In the genomic region with DNA sequence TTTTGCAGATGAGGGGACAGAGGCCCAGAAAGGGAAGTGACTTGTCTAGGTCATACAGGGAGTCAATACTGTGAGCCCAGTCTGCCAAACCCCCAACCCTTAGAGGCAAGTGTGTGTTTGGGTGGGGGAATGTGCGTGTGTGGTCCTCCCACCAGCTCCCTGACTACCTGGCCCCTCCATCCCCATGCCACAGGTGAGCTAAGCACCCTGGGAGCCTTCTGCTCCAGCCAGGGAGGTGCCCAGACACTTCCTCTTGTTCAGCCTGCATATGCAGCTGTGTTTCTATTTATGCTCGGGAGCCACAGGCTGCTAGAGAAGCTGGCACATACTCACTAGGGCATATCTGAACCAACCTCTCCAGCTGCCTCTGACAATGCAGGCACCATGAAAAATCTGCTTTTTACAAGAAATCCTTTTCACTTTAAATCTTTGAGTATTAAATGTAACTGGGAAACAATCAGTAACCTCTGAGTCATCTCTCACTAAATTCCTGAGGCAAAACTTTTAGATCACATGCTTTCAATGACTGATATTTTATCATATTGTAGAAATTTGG, we compare ENCODE assay signal across 8 cellular contexts. TPM values are rescaled to one million over a fixed set of nuclear protein-coding genes. Genes with fewer than 3 reads are reported as not detected.
A peak's percentile ranks its signal among the peaks of the same experiment; 100 is the strongest.
DNase-seq lines count a peak whose midpoint lies in the region; ATAC-seq and TF ChIP-seq lines count a peak whose summit lies in the region.

No MANE protein-coding gene starts in this region.

- H3K4me1 ChIP-seq in gastroesophageal sphincter (peaks cover 0 to 92% (median 54%) of the 10 kb centered on the region in 3 donors), skeletal muscle satellite cell (ENCODE audit: control insufficient read depth, insufficient read depth, low read length) (peaks cover 69% of the 10 kb centered on the region)

- TF ChIP-seq EP300 in gastroesophageal sphincter (IDR thresholded peaks at IDR 0.05) = no peak

- no peak for DNase-seq in activated CD4-positive, alpha-beta T cell treated with anti-CD3 and anti-CD28 coated beads, Interleukin-2, amount 10 ng/mL, durations not matched to agents 24 days and 14 days
- DNase-seq in activated CD4-positive, alpha-beta T cell treated with anti-CD3 and anti-CD28 coated beads for 1 hour = no peak
- peak; percentile 9 for DNase-seq in SW480 (ENCODE audit: low spot score)
- no peak for DNase-seq in NCI-H82 treated with DMSO at 0.1 percent for 48 hours (lab: John Stamatoyannopoulos, UW; ENCODE audit: unreplicated experiment)

- peak overlapping the region in 3 of 4 donors; percentile 27 to 71 (median 54) for H3K27ac ChIP-seq in gastroesophageal sphincter

- ATAC-seq in gastroesophageal sphincter (peak; percentile 46), GM21737 (IDR thresholded peaks at IDR 0.05; ENCODE audit: unreplicated experiment) (no peak), HG02642 (IDR thresholded peaks at IDR 0.05; ENCODE audit: poor library complexity, unreplicated experiment) (no peak)

- H3K9me3 Mint-ChIP-seq in activated CD4-positive, alpha-beta T cell treated with anti-CD3 and anti-CD28 coated beads, Interleukin-2, amount 10 ng/mL, durations not matched to agents 24 days and 14 days = no peaks in the 10 kb centered on the region

- H3K36me3 ChIP-seq in gastroesophageal sphincter = peaks cover 0 to 21% of the 10 kb centered on the region in 2 donors
- H3K36me3 ChIP-seq in skeletal muscle satellite cell (ENCODE audit: insufficient read depth, low read length) = peaks cover 18% of the 10 kb centered on the region

- 9 to 32% methylated on average over 1 to 2 of the region's 2 CpGs for WGBS in gastroesophageal sphincter (ENCODE audit: low coverage in 1 of 2), 2 donors

- peaks cover 78% of the 10 kb centered on the region for H3K4me1 Mint-ChIP-seq in activated CD4-positive, alpha-beta T cell treated with anti-CD3 and anti-CD28 coated beads, Interleukin-2, amount 10 ng/mL, durations not matched to agents 24 days and 14 days

- intact Hi-C loops in activated CD4-positive, alpha-beta T cell treated with anti-CD3 and anti-CD28 coated beads, Interleukin-2, amount 10 ng/mL, durations not matched to agents 24 days and 14 days (cut with micrococcal nuclease) = no loop called here

- no peaks in the 10 kb centered on the region for H3K27me3 Mint-ChIP-seq in activated CD4-positive, alpha-beta T cell treated with anti-CD3 and anti-CD28 coated beads, Interleukin-2, amount 10 ng/mL, durations not matched to agents 24 days and 14 days

- H3K27ac Mint-ChIP-seq in activated CD4-positive, alpha-beta T cell treated with anti-CD3 and anti-CD28 coated beads, Interleukin-2, amount 10 ng/mL, durations not matched to agents 24 days and 14 days = peak overlapping the region; percentile 77

- peaks cover 21% of the 10 kb centered on the region for H3K36me3 Mint-ChIP-seq in activated CD4-positive, alpha-beta T cell treated with anti-CD3 and anti-CD28 coated beads, Interleukin-2, amount 10 ng/mL, durations not matched to agents 24 days and 14 days (ENCODE audit: low read depth)

- no peaks in the 10 kb centered on the region for H3K9me3 ChIP-seq in gastroesophageal sphincter
- H3K9me3 ChIP-seq in skeletal muscle satellite cell (replicated peaks; ENCODE audit: low read length) = no peaks in the 10 kb centered on the region

- no peak for TF ChIP-seq POLR2A in gastroesophageal sphincter (IDR thresholded peaks at IDR 0.05)

- H3K4me2 ChIP-seq in skeletal muscle satellite cell (ENCODE audit: low read length) = peak overlapping the region; percentile 67

- H3K27me3 ChIP-seq in gastroesophageal sphincter (no peaks in the 10 kb centered on the region), skeletal muscle satellite cell (ENCODE audit: control insufficient read depth, insufficient read depth, low read length) (no peaks in the 10 kb centered on the region)

- no peak for TF ChIP-seq CTCF in gastroesophageal sphincter (IDR thresholded peaks at IDR 0.05)

- H3K4me3 Mint-ChIP-seq in activated CD4-positive, alpha-beta T cell treated with anti-CD3 and anti-CD28 coated beads, Interleukin-2, amount 10 ng/mL, durations not matched to agents 24 days and 14 days = peak overlapping the region; percentile 66

- peak overlapping the region; percentile 64 for H3K9ac ChIP-seq in skeletal muscle satellite cell (ENCODE audit: low read depth, low read length)

- H3K4me3 ChIP-seq in gastroesophageal sphincter (no peak overlapping the region), skeletal muscle satellite cell (ENCODE audit: low read length) (peak overlapping the region; percentile 48)

RNA-seq across cellular contexts. Expression of a gene that starts 20.7 kb away (rescaled TPM):
- 56.8 and 62.3 TPM in 2 replicates for total RNA-seq in activated CD4-positive, alpha-beta T cell treated with anti-CD3 and anti-CD28 coated beads, Interleukin-2, amount 10 ng/mL, durations not matched to agents 24 days and 14 days
- 10 to 100 TPM; 36.9 to 51.7 (median 46.5) TPM for total RNA-seq in gastroesophageal sphincter
- 17.3 and 21.0 TPM in 2 replicates for total RNA-seq in skeletal muscle satellite cell (2012; rRNA removed)

RNA-seq across cellular contexts. Expression of a gene that starts 35.6 kb away (rescaled TPM):
- not detected in 2 replicates for total RNA-seq in activated CD4-positive, alpha-beta T cell treated with anti-CD3 and anti-CD28 coated beads, Interleukin-2, amount 10 ng/mL, durations not matched to agents 24 days and 14 days
- not detected for total RNA-seq in gastroesophageal sphincter
- not detected in 2 replicates for total RNA-seq in skeletal muscle satellite cell (2012; rRNA removed)
